9 cellular contexts compared by ENCODE assay signal in the genomic region with DNA sequence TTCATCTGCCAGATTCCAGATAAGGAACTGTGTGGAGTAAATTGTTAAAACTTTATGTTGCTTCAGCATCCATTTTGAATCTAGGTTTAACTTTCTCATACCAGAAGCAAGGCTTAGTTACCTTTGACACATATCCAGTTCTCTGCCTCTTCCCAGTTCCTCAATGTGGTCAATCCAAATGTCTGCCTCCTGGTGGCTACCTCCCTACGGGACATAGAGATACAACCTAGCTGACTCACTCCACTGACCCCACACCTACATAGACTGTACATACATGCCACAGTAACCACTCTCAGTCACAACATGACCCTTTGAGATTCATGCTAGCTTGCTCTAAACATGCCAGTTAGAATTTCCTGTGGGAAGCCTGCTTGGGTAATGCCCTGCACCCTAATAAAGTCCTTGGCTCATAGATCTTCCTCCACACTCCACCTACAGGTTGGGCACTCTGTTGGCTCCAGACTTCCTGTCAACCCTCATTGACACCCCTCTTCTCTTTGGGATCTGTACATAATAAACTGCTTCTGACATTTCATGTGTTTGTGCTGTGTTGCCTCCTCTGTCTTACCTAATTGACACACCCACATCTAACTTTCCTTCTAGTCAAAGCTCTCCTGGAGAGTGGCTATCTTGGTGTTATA.
DNase-seq lines count a peak whose midpoint lies in the region; ATAC-seq and TF ChIP-seq lines count a peak whose summit lies in the region.
"Had no signal": no experiment of that assay in that cellular context is flagged by ENCODE, and none has a peak within 500 bp of the region (broad histone marks: within the 10 kb centered on the region; RNA-seq: fewer than 3 reads in every experiment).

No MANE protein-coding gene starts in this region.

- H3K4me3 Mint-ChIP-seq in progenitor cell of endocrine pancreas (ENCODE audit: low read depth) (no peak overlapping the region), T-cell (no peak overlapping the region)

- peak; percentile 73 for ATAC-seq in PC-3
- no peak for ATAC-seq in T-cell (replicated peaks in 1 of 4)
- ATAC-seq in HG02884 (IDR thresholded peaks at IDR 0.05; ENCODE audit: unreplicated experiment): no peak
- ATAC-seq: psoas muscle had no signal

- no peak overlapping the region for H3K4me2 ChIP-seq in GM23248 (ENCODE audit: unreplicated experiment)
- peak overlapping the region; percentile 56 for H3K4me2 ChIP-seq in PC-3 (ENCODE audit: low read length)

- intact Hi-C loops in PC-3 (cut with micrococcal nuclease): loop anchor here (10.0 kb wide), 2 partner anchors 165 to 265 kb away; no protein-coding TSS in a partner anchor

- POLR2A ChIA-PET in PC-3 (lab: Charles Lee; ENCODE audit: unreplicated experiment): no interaction called here
- POLR2A ChIA-PET in T-cell (lab: Charles Lee): no interaction called here

- no peaks in the 10 kb centered on the region for H4K20me1 ChIP-seq in GM23248 (ENCODE audit: insufficient read depth)
- H4K20me1 ChIP-seq in PC-3 (ENCODE audit: low read length): no peaks in the 10 kb centered on the region

- H3F3A ChIP-seq in GM23248 (ENCODE audit: insufficient read depth) (no peaks in the 10 kb centered on the region), PC-3 (ENCODE audit: low read length, unreplicated experiment) (no peaks in the 10 kb centered on the region)

- H3K9me3 Mint-ChIP-seq in progenitor cell of endocrine pancreas (ENCODE audit: low read depth): no peaks in the 10 kb centered on the region
- no peaks in the 10 kb centered on the region for H3K9me3 Mint-ChIP-seq in T-cell

- no peaks in the 10 kb centered on the region for H3K4me1 ChIP-seq in GM23248 (ENCODE audit: insufficient read depth)
- peaks cover 12% of the 10 kb centered on the region for H3K4me1 ChIP-seq in PC-3 (ENCODE audit: insufficient read depth, low read length)
- H3K4me1 ChIP-seq: psoas muscle had no signal

- H3K4me3 ChIP-seq in GM23248 (no peak overlapping the region), PC-3 (ENCODE audit: low read length) (no peak overlapping the region), epithelial cell of esophagus (ENCODE audit: low read length) (no peak overlapping the region)
- H3K4me3 ChIP-seq: psoas muscle had no signal

- in situ Hi-C loops in GM23248 (cut with MboI): no loop called here

- H3K36me3 Mint-ChIP-seq in progenitor cell of endocrine pancreas (ENCODE audit: insufficient read depth): no peaks in the 10 kb centered on the region
- no peaks in the 10 kb centered on the region for H3K36me3 Mint-ChIP-seq in T-cell

- H3K27ac Mint-ChIP-seq in progenitor cell of endocrine pancreas (no peak overlapping the region), T-cell (no peak overlapping the region)

- H2AFZ ChIP-seq in GM23248 (no peak overlapping the region), PC-3 (ENCODE audit: low read length) (peak overlapping the region; percentile 51)

- H3K27me3 ChIP-seq in GM23248 (replicated peaks; ENCODE audit: insufficient read depth): no peaks in the 10 kb centered on the region
- no peaks in the 10 kb centered on the region for H3K27me3 ChIP-seq in PC-3 (ENCODE audit: low read length)

- no TSS peak for BruUV-seq in PC-3 (replicated peaks; lab: Mats Ljungman, UMichigan)

- H3K4me1 Mint-ChIP-seq in progenitor cell of endocrine pancreas (ENCODE audit: low read depth): no peaks in the 10 kb centered on the region
- H3K4me1 Mint-ChIP-seq in T-cell: no peaks in the 10 kb centered on the region

- DNase-seq in GM23248: peak; percentile 5
- DNase-seq in PC-3: peak; percentile 80
- DNase-seq in epithelial cell of esophagus (ENCODE audit: low read depth): peak; percentile 66
- no peak for DNase-seq in progenitor cell of endocrine pancreas (ENCODE audit: low spot score, unreplicated experiment)
- DNase-seq in T-cell: no peak
- DNase-seq in midbrain (lab: John Stamatoyannopoulos, UW): no peak
- no peak for DNase-seq in NCI-H2227 treated with DMSO at 0.1 percent for 48 hours (lab: John Stamatoyannopoulos, UW)
- DNase-seq: psoas muscle had no signal

- no peaks in the 10 kb centered on the region for H3K27me3 Mint-ChIP-seq in progenitor cell of endocrine pancreas
- H3K27me3 Mint-ChIP-seq in T-cell: peaks cover 4 to 11% of the 10 kb centered on the region in 2 donors

- H3K27ac ChIP-seq in GM23248 (no peak overlapping the region), PC-3 (ENCODE audit: low read length) (peak overlapping the region; percentile 46)
- H3K27ac ChIP-seq: psoas muscle had no signal

- H3K9ac ChIP-seq in GM23248: no peak overlapping the region
- H3K9ac ChIP-seq in PC-3 (ENCODE audit: low read length): no peak overlapping the region

- WGBS in GM23248 (ENCODE audit: low coverage in 1 of 2, low lambda C conversion rate in 2 of 2, missing lambda C conversion rate in 2 of 2), 2 experiments: 0 to 8% methylated on average over 1 of the region's 1 CpG

- CTCF ChIA-PET in PC-3 (lab: Charles Lee) (no interaction called here), T-cell (lab: Charles Lee) (no interaction called here)

- H3K36me3 ChIP-seq in GM23248 (ENCODE audit: low read depth) (no peaks in the 10 kb centered on the region), PC-3 (ENCODE audit: low read depth, low read length) (no peaks in the 10 kb centered on the region)

- H3K79me2 ChIP-seq in GM23248 (ENCODE audit: insufficient read depth) (no peaks in the 10 kb centered on the region), PC-3 (ENCODE audit: low read length) (no peaks in the 10 kb centered on the region)

- no peaks in the 10 kb centered on the region for H3K9me2 ChIP-seq in GM23248 (ENCODE audit: insufficient read depth)
- H3K9me2 ChIP-seq in PC-3 (replicated peaks; ENCODE audit: low read length): no peaks in the 10 kb centered on the region

- no peaks in the 10 kb centered on the region for H3K9me3 ChIP-seq in GM23248 (ENCODE audit: low read depth)
- no peaks in the 10 kb centered on the region for H3K9me3 ChIP-seq in PC-3 (ENCODE audit: low read length)
- H3K9me3 ChIP-seq: psoas muscle had no signal

- peak; percentile 55 for TF ChIP-seq CTCF in PC-3 (conservative IDR thresholded peaks at IDR 0.05; ENCODE audit: low read depth, low read length)
- TF ChIP-seq CTCF in epithelial cell of esophagus (IDR thresholded peaks at IDR 0.05; ENCODE audit: insufficient read depth, low read depth, low read length, missing control alignments): peak; percentile 26
- peak; percentile 24 for TF ChIP-seq CTCF in progenitor cell of endocrine pancreas (IDR thresholded peaks at IDR 0.05; ENCODE audit: unreplicated experiment)

Comparison
In these comparisons a context has a peak if more than half of its experiments do, and no peak if none do; other contexts are left out.
1. DNase-seq: peak in GM23248 (single experiment), PC-3 (single experiment) and epithelial cell of esophagus (single experiment); none in progenitor cell of endocrine pancreas (single experiment), T-cell (0 of 34), midbrain (single experiment) and NCI-H2227 treated with DMSO at 0.1 percent for 48 hours (single experiment).
2. Peak in every context shown above with its lines, with median percentiles within 50 percentile points of each other: CTCF ChIP-seq.